Comparison of ENCODE assay signal across 9 cellular contexts in the genomic region with DNA sequence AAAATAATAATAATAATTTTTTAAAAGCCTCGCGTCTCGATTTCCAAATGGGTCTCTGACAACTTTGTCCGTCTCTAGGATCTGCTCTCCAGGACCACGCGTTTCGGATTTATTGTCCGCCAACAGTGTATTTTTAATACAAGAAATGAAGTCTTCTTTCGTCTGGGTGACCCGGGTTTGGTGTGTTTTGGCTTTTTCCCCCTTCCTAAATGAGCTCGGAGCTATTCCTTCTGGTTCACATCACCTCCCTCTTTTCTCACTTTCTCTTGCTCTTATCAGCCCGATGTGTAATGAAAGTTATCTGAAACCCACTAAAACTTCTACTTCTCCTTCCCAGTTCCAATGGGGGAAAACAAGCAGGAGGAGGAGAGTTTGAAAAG.
DNase-seq lines count a peak whose midpoint lies in the region; ATAC-seq, FAIRE-seq and TF ChIP-seq lines count a peak whose summit lies in the region.
"Had no signal": no experiment of that assay in that cellular context is flagged by ENCODE, and none has a peak within 500 bp of the region (broad histone marks: within the 10 kb centered on the region; RNA-seq: fewer than 3 reads in every experiment).

No MANE protein-coding gene starts in this region.

- H3K27ac ChIP-seq in HUES6 (ENCODE audit: low read depth, low read length), result no peak overlapping the region

- DNase-seq in BE2C, result no peak
- DNase-seq in bronchial epithelial cell (ENCODE audit: low read depth), result peak; percentile 45
- no peak for DNase-seq in memory B cell (ENCODE audit: low spot score in 2 of 2)
- no peak for DNase-seq in activated naive CD4-positive, alpha-beta T cell treated with Interleukin-2 at 50 U/mL for 16 hours

- H3K27me3 ChIP-seq in BE2C (peaks cover 73% of the 10 kb centered on the region), HUES6 (ENCODE audit: control insufficient read depth, insufficient read depth, low read length) (peaks cover 67% of the 10 kb centered on the region), bronchial epithelial cell (ENCODE audit: control insufficient read depth, insufficient read depth, low read length) (no peaks in the 10 kb centered on the region)

- H3K9me3 ChIP-seq in BE2C (no peaks in the 10 kb centered on the region), HUES6 (ENCODE audit: control insufficient read depth, insufficient read depth, low read depth, low read length) (no peaks in the 10 kb centered on the region)

- no peaks in the 10 kb centered on the region for H3K36me3 Mint-ChIP-seq in memory B cell

- no peak for FAIRE-seq in bronchial epithelial cell (lab: Jason Lieb, UNC)
- FAIRE-seq: islet of Langerhans had no signal

- H3K4me1 ChIP-seq in BE2C (peaks cover 6% of the 10 kb centered on the region), HUES6 (ENCODE audit: control insufficient read depth, insufficient read depth, low read length) (peaks cover 16% of the 10 kb centered on the region)

- H3K9me3 Mint-ChIP-seq in memory B cell, result no peaks in the 10 kb centered on the region

- peaks cover 25% of the 10 kb centered on the region for H3K27me3 Mint-ChIP-seq in memory B cell

- peak overlapping the region; percentile 58 for H3K4me3 ChIP-seq in BE2C (ENCODE audit: low read depth, low read length)
- peak overlapping the region; percentile 68 for H3K4me3 ChIP-seq in HUES6 (ENCODE audit: low read depth, low read length)
- H3K4me3 ChIP-seq in bronchial epithelial cell (ENCODE audit: low read depth, low read length), result peak overlapping the region; percentile 74

- ATAC-seq in memory B cell (ENCODE audit: low read depth), result no peak
- ATAC-seq in HG03439 (IDR thresholded peaks at IDR 0.05; ENCODE audit: unreplicated experiment), result no peak
- no peak for ATAC-seq in GM21717 (IDR thresholded peaks at IDR 0.05; ENCODE audit: unreplicated experiment)
- no peak for ATAC-seq in activated CD4-positive, CD25-positive, alpha-beta regulatory T cell treated with anti-CD3 and anti-CD28 coated beads, Interleukin-2, amount 50 U/mL, for 24 hours

- no peak for TF ChIP-seq CTCF in BE2C (IDR thresholded peaks at IDR 0.05; ENCODE audit: low read depth, low read length)
- TF ChIP-seq CTCF in bronchial epithelial cell (IDR thresholded peaks at IDR 0.05; ENCODE audit: insufficient read depth, low read length, severe bottlenecking), result no peak

- H3K27ac Mint-ChIP-seq in memory B cell, result no peak overlapping the region

- peaks cover 15% of the 10 kb centered on the region for H3K4me1 Mint-ChIP-seq in memory B cell

- peak overlapping the region; percentile 45 for H3K4me3 Mint-ChIP-seq in memory B cell

- H3K36me3 ChIP-seq in BE2C, result no peaks in the 10 kb centered on the region
- no peaks in the 10 kb centered on the region for H3K36me3 ChIP-seq in HUES6 (ENCODE audit: control insufficient read depth, insufficient read depth, low read length)
- H3K36me3 ChIP-seq in bronchial epithelial cell (ENCODE audit: control insufficient read depth, insufficient read depth, low read length), result no peaks in the 10 kb centered on the region

- H3K9ac ChIP-seq in HUES6 (ENCODE audit: low read length), result peak overlapping the region; percentile 39
